Comparison of ENCODE assay signal across 1 cellular context in the genomic region with DNA sequence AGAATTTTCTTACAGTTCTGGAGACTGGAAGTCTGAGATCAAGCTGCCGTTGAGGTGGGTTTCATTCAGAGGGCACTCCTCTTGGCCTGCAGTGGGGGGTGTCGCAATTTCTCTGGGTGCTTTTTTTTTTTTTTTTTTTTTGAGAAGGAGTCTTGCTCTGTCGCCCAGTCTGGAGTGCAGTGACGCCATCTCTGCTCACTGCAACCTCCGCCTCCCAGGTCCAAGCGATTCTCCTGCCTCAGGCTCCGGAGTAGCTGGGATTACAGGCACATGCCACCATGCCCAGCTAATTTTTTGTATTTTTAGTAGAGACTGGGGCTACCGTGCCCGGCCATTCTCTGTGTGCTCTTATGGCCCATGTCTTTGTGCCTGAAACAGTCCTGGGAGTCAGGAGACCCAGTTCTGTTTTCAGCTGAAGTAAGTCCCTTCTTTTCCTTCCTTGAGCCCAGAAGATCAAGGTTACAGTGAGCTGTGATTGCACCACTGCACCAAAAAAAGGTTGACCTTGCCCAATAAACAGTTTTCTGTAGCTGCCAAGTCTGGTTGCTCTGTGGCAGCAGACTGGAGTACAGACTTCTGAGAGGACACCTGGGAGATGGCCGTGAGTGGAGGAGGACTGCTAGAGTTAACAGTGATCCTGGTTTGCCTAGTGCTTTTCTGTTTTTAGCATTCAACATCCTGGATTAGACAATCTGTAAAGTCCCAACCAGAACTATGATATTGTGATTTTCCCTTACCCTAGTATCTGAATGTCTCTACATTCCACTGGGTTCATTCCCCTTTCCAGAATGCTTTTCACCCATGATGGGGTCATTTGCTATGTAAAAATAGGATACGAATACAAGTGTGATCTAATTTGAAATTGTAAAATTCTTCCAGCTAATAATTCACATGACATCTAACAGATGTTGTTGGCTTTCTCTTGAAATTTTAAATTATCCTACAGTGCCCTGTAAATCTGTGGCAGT.
TF ChIP-seq lines count a peak whose summit lies in the region.

No MANE protein-coding gene starts in this region.

TF ChIP-seq in GM23338, 12 proteins besides CTCF, POLR2A, EP300 and RAD21 (continued from another document):
- TF ChIP-seq, protein P1, sequence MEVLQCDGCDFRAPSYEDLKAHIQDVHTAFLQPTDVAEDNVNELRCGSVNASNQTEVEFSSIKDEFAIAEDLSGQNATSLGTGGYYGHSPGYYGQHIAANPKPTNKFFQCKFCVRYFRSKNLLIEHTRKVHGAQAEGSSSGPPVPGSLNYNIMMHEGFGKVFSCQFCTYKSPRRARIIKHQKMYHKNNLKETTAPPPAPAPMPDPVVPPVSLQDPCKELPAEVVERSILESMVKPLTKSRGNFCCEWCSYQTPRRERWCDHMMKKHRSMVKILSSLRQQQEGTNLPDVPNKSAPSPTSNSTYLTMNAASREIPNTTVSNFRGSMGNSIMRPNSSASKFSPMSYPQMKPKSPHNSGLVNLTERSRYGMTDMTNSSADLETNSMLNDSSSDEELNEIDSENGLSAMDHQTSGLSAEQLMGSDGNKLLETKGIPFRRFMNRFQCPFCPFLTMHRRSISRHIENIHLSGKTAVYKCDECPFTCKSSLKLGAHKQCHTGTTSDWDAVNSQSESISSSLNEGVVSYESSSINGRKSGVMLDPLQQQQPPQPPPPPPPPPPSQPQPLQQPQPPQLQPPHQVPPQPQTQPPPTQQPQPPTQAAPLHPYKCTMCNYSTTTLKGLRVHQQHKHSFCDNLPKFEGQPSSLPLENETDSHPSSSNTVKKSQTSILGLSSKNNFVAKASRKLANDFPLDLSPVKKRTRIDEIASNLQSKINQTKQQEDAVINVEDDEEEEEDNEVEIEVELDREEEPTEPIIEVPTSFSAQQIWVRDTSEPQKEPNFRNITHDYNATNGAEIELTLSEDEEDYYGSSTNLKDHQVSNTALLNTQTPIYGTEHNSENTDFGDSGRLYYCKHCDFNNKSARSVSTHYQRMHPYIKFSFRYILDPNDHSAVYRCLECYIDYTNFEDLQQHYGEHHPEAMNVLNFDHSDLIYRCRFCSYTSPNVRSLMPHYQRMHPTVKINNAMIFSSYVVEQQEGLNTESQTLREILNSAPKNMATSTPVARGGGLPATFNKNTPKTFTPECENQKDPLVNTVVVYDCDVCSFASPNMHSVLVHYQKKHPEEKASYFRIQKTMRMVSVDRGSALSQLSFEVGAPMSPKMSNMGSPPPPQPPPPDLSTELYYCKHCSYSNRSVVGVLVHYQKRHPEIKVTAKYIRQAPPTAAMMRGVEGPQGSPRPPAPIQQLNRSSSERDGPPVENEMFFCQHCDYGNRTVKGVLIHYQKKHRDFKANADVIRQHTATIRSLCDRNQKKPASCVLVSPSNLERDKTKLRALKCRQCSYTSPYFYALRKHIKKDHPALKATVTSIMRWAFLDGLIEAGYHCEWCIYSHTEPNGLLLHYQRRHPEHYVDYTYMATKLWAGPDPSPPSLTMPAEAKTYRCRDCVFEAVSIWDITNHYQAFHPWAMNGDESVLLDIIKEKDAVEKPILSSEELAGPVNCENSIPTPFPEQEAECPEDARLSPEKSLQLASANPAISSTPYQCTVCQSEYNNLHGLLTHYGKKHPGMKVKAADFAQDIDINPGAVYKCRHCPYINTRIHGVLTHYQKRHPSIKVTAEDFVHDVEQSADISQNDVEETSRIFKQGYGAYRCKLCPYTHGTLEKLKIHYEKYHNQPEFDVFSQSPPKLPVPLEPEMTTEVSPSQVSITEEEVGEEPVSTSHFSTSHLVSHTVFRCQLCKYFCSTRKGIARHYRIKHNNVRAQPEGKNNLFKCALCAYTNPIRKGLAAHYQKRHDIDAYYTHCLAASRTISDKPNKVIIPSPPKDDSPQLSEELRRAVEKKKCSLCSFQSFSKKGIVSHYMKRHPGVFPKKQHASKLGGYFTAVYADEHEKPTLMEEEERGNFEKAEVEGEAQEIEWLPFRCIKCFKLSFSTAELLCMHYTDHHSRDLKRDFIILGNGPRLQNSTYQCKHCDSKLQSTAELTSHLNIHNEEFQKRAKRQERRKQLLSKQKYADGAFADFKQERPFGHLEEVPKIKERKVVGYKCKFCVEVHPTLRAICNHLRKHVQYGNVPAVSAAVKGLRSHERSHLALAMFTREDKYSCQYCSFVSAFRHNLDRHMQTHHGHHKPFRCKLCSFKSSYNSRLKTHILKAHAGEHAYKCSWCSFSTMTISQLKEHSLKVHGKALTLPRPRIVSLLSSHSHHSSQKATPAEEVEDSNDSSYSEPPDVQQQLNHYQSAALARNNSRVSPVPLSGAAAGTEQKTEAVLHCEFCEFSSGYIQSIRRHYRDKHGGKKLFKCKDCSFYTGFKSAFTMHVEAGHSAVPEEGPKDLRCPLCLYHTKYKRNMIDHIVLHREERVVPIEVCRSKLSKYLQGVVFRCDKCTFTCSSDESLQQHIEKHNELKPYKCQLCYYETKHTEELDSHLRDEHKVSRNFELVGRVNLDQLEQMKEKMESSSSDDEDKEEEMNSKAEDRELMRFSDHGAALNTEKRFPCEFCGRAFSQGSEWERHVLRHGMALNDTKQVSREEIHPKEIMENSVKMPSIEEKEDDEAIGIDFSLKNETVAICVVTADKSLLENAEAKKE (CRISPR knock-in tag; IDR thresholded peaks at IDR 0.05), result no peak
- TF ChIP-seq ZNF331 (CRISPR knock-in tag; IDR thresholded peaks at IDR 0.05; ENCODE audit: low read depth) (no peak), EZH2 (IDR thresholded peaks at IDR 0.05; ENCODE audit: low read depth, unreplicated experiment) (no peak), NANOG (IDR thresholded peaks at IDR 0.05; ENCODE audit: borderline replicate concordance) (no peak), JUNB (IDR thresholded peaks at IDR 0.05; ENCODE audit: unreplicated experiment) (no peak), ZNF114 (CRISPR knock-in tag; IDR thresholded peaks at IDR 0.05) (no peak)
- TF ChIP-seq, protein P2, sequence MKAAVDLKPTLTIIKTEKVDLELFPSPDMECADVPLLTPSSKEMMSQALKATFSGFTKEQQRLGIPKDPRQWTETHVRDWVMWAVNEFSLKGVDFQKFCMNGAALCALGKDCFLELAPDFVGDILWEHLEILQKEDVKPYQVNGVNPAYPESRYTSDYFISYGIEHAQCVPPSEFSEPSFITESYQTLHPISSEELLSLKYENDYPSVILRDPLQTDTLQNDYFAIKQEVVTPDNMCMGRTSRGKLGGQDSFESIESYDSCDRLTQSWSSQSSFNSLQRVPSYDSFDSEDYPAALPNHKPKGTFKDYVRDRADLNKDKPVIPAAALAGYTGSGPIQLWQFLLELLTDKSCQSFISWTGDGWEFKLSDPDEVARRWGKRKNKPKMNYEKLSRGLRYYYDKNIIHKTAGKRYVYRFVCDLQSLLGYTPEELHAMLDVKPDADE (IDR thresholded peaks at IDR 0.05), result no peak
